ENCODE assay signal across 35 cellular contexts in genomic region chr14:94467728-94468520, GRCh38. TPM values are rescaled to one million over a fixed set of nuclear protein-coding genes. Genes with fewer than 3 reads are reported as not detected.
"Had no signal": no experiment of that assay in that cellular context is flagged by ENCODE, and none has a peak within 500 bp of the region (broad histone marks: within the 10 kb centered on the region; RNA-seq: fewer than 3 reads in every experiment).

No MANE protein-coding gene starts in this region.

- H3K27me3 Mint-ChIP-seq: activated CD4-positive, alpha-beta T cell treated with anti-CD3 and anti-CD28 coated beads, Interleukin-2, amount 10 ng/mL, durations not matched to agents 24 days and 14 days had no signal

- H3K27ac ChIP-seq: adrenal gland, body of pancreas, brain microvascular endothelial cell, breast epithelium, VCaP had no signal

- H3K4me1 Mint-ChIP-seq: activated CD4-positive, alpha-beta T cell treated with anti-CD3 and anti-CD28 coated beads, Interleukin-2, amount 10 ng/mL, durations not matched to agents 24 days and 14 days had no signal

- H3K36me3 ChIP-seq: adrenal gland, brain microvascular endothelial cell, breast epithelium had no signal

- H3K27me3 ChIP-seq: adrenal gland, body of pancreas, brain microvascular endothelial cell had no signal

- H3K9me3 Mint-ChIP-seq: activated T-helper 2 cell treated with anti-CD3 and anti-CD28 coated beads, Interferon-gamma antibody, Interleukin-2, Interleukin-4, amounts not matched to agents 10 μg/mL and 5 μg/mL and 100 μg/mL, durations not matched to agents 14 hours and 24 hours and 36 hours; T-helper 2 cell treated with Interferon-gamma antibody and Interleukin-4, amounts not matched to agents 5 μg/mL and 100 μg/mL, for 36 hours had no signal

- H3K4me3 ChIP-seq: adrenal gland, body of pancreas, breast epithelium had no signal

- H3K4me1 ChIP-seq: adrenal gland, body of pancreas, breast epithelium had no signal

- H3K4me3 Mint-ChIP-seq: activated B cell treated with CpG ODN at 0.5 μM for 24 hours; activated CD4-positive, alpha-beta memory T cell treated with anti-CD3 and anti-CD28 coated beads for 36 hours; activated CD4-positive, alpha-beta T cell treated with anti-CD3 and anti-CD28 coated beads, Interleukin-2, amount 10 ng/mL, durations not matched to agents 24 days and 14 days; activated CD8-positive, alpha-beta T cell treated with anti-CD3 and anti-CD28 coated beads, Interleukin-2, amount 10 ng/mL, durations not matched to agents 7 days and 5 days; activated naive CD4-positive, alpha-beta T cell treated with anti-CD3 and anti-CD28 coated beads for 36 hours; activated T-cell treated with anti-CD3 and anti-CD28 coated beads, Interleukin-2, amount 50 U/mL, for 24 hours; T-helper 1 cell treated with Interleukin-12 subunit alpha and Interleukin-12 subunit beta and Interleukin-4 antibody, amounts not matched to agents 30 μg/mL and 1 μg/mL, for 36 hours; T-helper 2 cell treated with Interferon-gamma antibody and Interleukin-4, amounts not matched to agents 5 μg/mL and 100 μg/mL, for 36 hours had no signal

- H3K27ac Mint-ChIP-seq: activated B cell treated with CpG ODN at 0.5 μM for 24 hours; activated CD4-positive, alpha-beta memory T cell treated with anti-CD3 and anti-CD28 coated beads for 36 hours; activated CD4-positive, alpha-beta T cell treated with anti-CD3 and anti-CD28 coated beads, Interleukin-2, amount 10 ng/mL, durations not matched to agents 24 days and 14 days; activated CD8-positive, alpha-beta T cell treated with anti-CD3 and anti-CD28 coated beads, Interleukin-2, amount 10 ng/mL, durations not matched to agents 7 days and 5 days; activated naive CD4-positive, alpha-beta T cell treated with anti-CD3 and anti-CD28 coated beads for 36 hours; activated naive CD4-positive, alpha-beta T cell treated with anti-CD3 and anti-CD28 coated beads, Interleukin-2, amount 50 U/mL, for 72 hours; activated T-cell treated with anti-CD3 and anti-CD28 coated beads, Interleukin-2, amount 50 U/mL, for 24 hours; activated T-helper 2 cell treated with anti-CD3 and anti-CD28 coated beads, Interferon-gamma antibody, Interleukin-2, Interleukin-4, amounts not matched to agents 10 μg/mL and 5 μg/mL and 100 μg/mL, durations not matched to agents 14 hours and 24 hours and 36 hours; T-helper 1 cell treated with Interleukin-12 subunit alpha and Interleukin-12 subunit beta and Interleukin-4 antibody, amounts not matched to agents 30 μg/mL and 1 μg/mL, for 36 hours; T-helper 2 cell treated with Interferon-gamma antibody and Interleukin-4, amounts not matched to agents 5 μg/mL and 100 μg/mL, for 36 hours had no signal

- DNase-seq: activated B cell treated with CpG ODN at 0.5 μM for 24 hours; activated CD4-positive, alpha-beta memory T cell treated with anti-CD3 and anti-CD28 coated beads for 36 hours; activated CD4-positive, alpha-beta T cell treated with anti-CD3 and anti-CD28 coated beads for 4 hours; activated CD4-positive, alpha-beta T cell treated with anti-CD3 and anti-CD28 coated beads, Interleukin-2, amount 10 ng/mL, durations not matched to agents 24 days and 14 days; activated CD4-positive, alpha-beta T cell treated with anti-CD3 and anti-CD28 coated beads, Interleukin-2, amount 50 U/mL, for 1 hour; activated CD4-positive, alpha-beta T cell treated with anti-CD3 and anti-CD28 coated beads, Interleukin-2, amount 50 U/mL, for 4 hours; activated CD4-positive, CD25-positive, alpha-beta regulatory T cell treated with anti-CD3 and anti-CD28 coated beads, Interleukin-2, amount 50 U/mL, for 72 hours; activated CD8-positive, alpha-beta memory T cell treated with anti-CD3 and anti-CD28 coated beads, Interleukin-2, amount 50 U/mL, for 4 hours; activated CD8-positive, alpha-beta T cell treated with anti-CD3 and anti-CD28 coated beads, Interleukin-2, amount 10 ng/mL, durations not matched to agents 7 days and 5 days; activated effector memory CD4-positive, alpha-beta T cell treated with Interleukin-2 at 50 U/mL for 16 hours; activated gamma-delta T cell; activated naive CD4-positive, alpha-beta T cell; activated naive CD4-positive, alpha-beta T cell treated with anti-CD3 and anti-CD28 coated beads for 36 hours; activated naive CD4-positive, alpha-beta T cell treated with anti-CD3 and anti-CD28 coated beads, Interleukin-2, amount 50 U/mL, for 16 hours; activated T-cell treated with anti-CD3 and anti-CD28 coated beads, Interleukin-2, amount 50 U/mL, for 24 hours; activated T-cell treated with anti-CD3 and anti-CD28 coated beads, Interleukin-2, amount 50 U/mL, for 48 hours; adrenal gland; amniotic stem cell; aorta; body of pancreas; brain microvascular endothelial cell; central memory CD4-positive, alpha-beta T cell; T-helper 1 cell; T-helper 2 cell; T-helper 9 cell had no signal

- ATAC-seq: activated CD8-positive, alpha-beta T cell treated with anti-CD3 and anti-CD28 coated beads, Interleukin-2, amount 10 ng/mL, durations not matched to agents 7 days and 5 days; activated naive CD4-positive, alpha-beta T cell treated with anti-CD3 and anti-CD28 coated beads, Interleukin-2, amount 50 U/mL, for 72 hours; body of pancreas had no signal

- H3K9me3 ChIP-seq: adrenal gland had no signal

- H3K36me3 Mint-ChIP-seq: activated CD4-positive, alpha-beta memory T cell treated with anti-CD3 and anti-CD28 coated beads for 36 hours had no signal

RNA-seq across cellular contexts. Expression of gene SERPINA9, which starts 8.1 kb away (rescaled TPM):
- total RNA-seq: activated CD4-positive, alpha-beta memory T cell treated with anti-CD3 and anti-CD28 coated beads for 36 hours; activated CD4-positive, alpha-beta T cell treated with anti-CD3 and anti-CD28 coated beads, Interleukin-2, amount 10 ng/mL, durations not matched to agents 24 days and 14 days; activated CD8-positive, alpha-beta memory T cell treated with anti-CD3 and anti-CD28 coated beads for 36 hours; activated CD8-positive, alpha-beta T cell treated with anti-CD3 and anti-CD28 coated beads, Interleukin-2, amount 10 ng/mL, durations not matched to agents 7 days and 5 days; activated naive CD4-positive, alpha-beta T cell treated with anti-CD3 and anti-CD28 coated beads for 36 hours; activated naive CD4-positive, alpha-beta T cell treated with anti-CD3 and anti-CD28 coated beads, Interleukin-2, amount 50 U/mL, for 72 hours; activated T-helper 2 cell treated with anti-CD3 and anti-CD28 coated beads, Interferon-gamma antibody, Interleukin-2, Interleukin-4, amounts not matched to agents 10 μg/mL and 5 μg/mL and 100 μg/mL, durations not matched to agents 14 hours and 24 hours and 36 hours; adrenal gland; aorta; astrocyte; body of pancreas; breast epithelium; cardiac septum; cerebellum had no signal
- polyA plus RNA-seq: adrenal gland, aorta had no signal

RNA-seq across cellular contexts. Expression of gene SERPINA11, which starts 15.3 kb away (rescaled TPM):
- total RNA-seq: activated B cell treated with CpG ODN at 0.5 μM for 24 hours; activated CD4-positive, alpha-beta memory T cell treated with anti-CD3 and anti-CD28 coated beads for 36 hours; activated CD4-positive, alpha-beta T cell treated with anti-CD3 and anti-CD28 coated beads, Interleukin-2, amount 10 ng/mL, durations not matched to agents 24 days and 14 days; activated CD8-positive, alpha-beta memory T cell treated with anti-CD3 and anti-CD28 coated beads for 36 hours; activated CD8-positive, alpha-beta T cell treated with anti-CD3 and anti-CD28 coated beads, Interleukin-2, amount 10 ng/mL, durations not matched to agents 7 days and 5 days; activated naive CD4-positive, alpha-beta T cell treated with anti-CD3 and anti-CD28 coated beads for 36 hours; activated naive CD4-positive, alpha-beta T cell treated with anti-CD3 and anti-CD28 coated beads, Interleukin-2, amount 50 U/mL, for 72 hours; activated T-helper 2 cell treated with anti-CD3 and anti-CD28 coated beads, Interferon-gamma antibody, Interleukin-2, Interleukin-4, amounts not matched to agents 10 μg/mL and 5 μg/mL and 100 μg/mL, durations not matched to agents 14 hours and 24 hours and 36 hours; adrenal gland; aorta; body of pancreas; cardiac septum; cerebellum had no signal
- polyA plus RNA-seq: adrenal gland, aorta had no signal

RNA-seq across cellular contexts. Expression of gene SERPINA12, which starts 41.3 kb away (rescaled TPM):
- total RNA-seq: activated B cell treated with CpG ODN at 0.5 μM for 24 hours; activated CD4-positive, alpha-beta memory T cell treated with anti-CD3 and anti-CD28 coated beads for 36 hours; activated CD4-positive, alpha-beta T cell treated with anti-CD3 and anti-CD28 coated beads, Interleukin-2, amount 10 ng/mL, durations not matched to agents 24 days and 14 days; activated CD8-positive, alpha-beta memory T cell treated with anti-CD3 and anti-CD28 coated beads for 36 hours; activated CD8-positive, alpha-beta T cell treated with anti-CD3 and anti-CD28 coated beads, Interleukin-2, amount 10 ng/mL, durations not matched to agents 7 days and 5 days; activated naive CD4-positive, alpha-beta T cell treated with anti-CD3 and anti-CD28 coated beads for 36 hours; activated naive CD4-positive, alpha-beta T cell treated with anti-CD3 and anti-CD28 coated beads, Interleukin-2, amount 50 U/mL, for 72 hours; activated T-helper 2 cell treated with anti-CD3 and anti-CD28 coated beads, Interferon-gamma antibody, Interleukin-2, Interleukin-4, amounts not matched to agents 10 μg/mL and 5 μg/mL and 100 μg/mL, durations not matched to agents 14 hours and 24 hours and 36 hours; adrenal gland; aorta; astrocyte; body of pancreas; breast epithelium; cardiac septum; cerebellum had no signal
- polyA plus RNA-seq: adrenal gland, aorta had no signal
